Comparison of ENCODE assay signal across 20 cellular contexts in the genomic region with DNA sequence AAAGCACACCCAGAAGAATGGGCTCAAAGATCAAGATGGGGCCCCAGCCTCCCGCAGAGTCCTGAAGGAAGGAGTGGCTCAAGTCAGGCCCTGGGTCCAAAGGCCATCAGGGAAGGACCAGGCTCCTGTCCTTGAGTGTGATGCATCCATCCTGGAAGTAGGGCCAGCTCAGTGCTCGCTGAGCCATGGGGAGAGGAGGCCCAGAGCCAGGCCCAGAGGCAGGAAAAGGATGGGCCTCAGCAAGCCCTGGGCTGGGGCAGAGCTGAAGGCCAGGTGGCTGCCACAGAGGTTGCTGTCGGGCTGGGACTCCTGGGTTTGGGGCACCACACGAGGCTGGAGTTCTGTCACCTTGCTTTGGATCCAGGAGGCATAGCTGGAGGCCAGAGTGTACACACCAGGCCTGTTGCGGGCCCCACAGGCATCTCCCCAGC. TPM values are rescaled to one million over a fixed set of nuclear protein-coding genes. Genes with fewer than 3 reads are reported as not detected.
DNase-seq lines count a peak whose midpoint lies in the region; ATAC-seq, FAIRE-seq and TF ChIP-seq lines count a peak whose summit lies in the region.
"Had no signal": no experiment of that assay in that cellular context is flagged by ENCODE, and none has a peak within 500 bp of the region (broad histone marks: within the 10 kb centered on the region; RNA-seq: fewer than 3 reads in every experiment).

No MANE protein-coding gene starts in this region.

- no peaks in the 10 kb centered on the region for H3K27me3 ChIP-seq in H7 (ENCODE audit: control insufficient read depth, insufficient read depth, low read length)
- H3K27me3 ChIP-seq in bronchial epithelial cell (ENCODE audit: control insufficient read depth, insufficient read depth, low read length) = no peaks in the 10 kb centered on the region
- no peaks in the 10 kb centered on the region for H3K27me3 ChIP-seq in lower lobe of right lung (ENCODE audit: low read depth)
- H3K27me3 ChIP-seq: brain microvascular endothelial cell, SJSA1, uterus had no signal

- peak overlapping the region; percentile 23 for H3K27ac Mint-ChIP-seq in stimulated activated effector memory CD8-positive, alpha-beta T cell treated with anti-CD3 and anti-CD28 coated beads, Interleukin-12 subunit alpha, Interleukin-12 subunit beta, amount 100 ng/mL, for 72 hours
- no peak overlapping the region for H3K27ac Mint-ChIP-seq in stimulated activated memory B cell treated with anti-CD40 and anti-IgM and Interleukin-4, amounts not matched to agents 10 μg/mL and 1 μg/mL and 100 μg/mL, for 72 hours
- H3K27ac Mint-ChIP-seq: activated naive CD8-positive, alpha-beta T cell treated with anti-CD3 and anti-CD28 coated beads for 36 hours; CD8-positive, alpha-beta memory T cell; stimulated activated naive CD8-positive, alpha-beta T cell treated with anti-CD3 and anti-CD28 coated beads, Interleukin-15, Interleukin-2, amounts not matched to agents 100 ng/mL and 50 ng/mL, for 24 hours had no signal

- FAIRE-seq in bronchial epithelial cell (lab: Jason Lieb, UNC) = no peak
- FAIRE-seq: GM18507 had no signal

- H3K36me3 ChIP-seq in H7 (replicated peaks; ENCODE audit: control insufficient read depth, insufficient read depth, low read length) = peaks cover 15% of the 10 kb centered on the region
- H3K36me3 ChIP-seq in bronchial epithelial cell (ENCODE audit: control insufficient read depth, insufficient read depth, low read length) = peaks cover 18% of the 10 kb centered on the region
- H3K36me3 ChIP-seq in lower lobe of right lung = peaks cover 54% of the 10 kb centered on the region
- H3K36me3 ChIP-seq: uterus had no signal

- H3K27me3 Mint-ChIP-seq in stimulated activated memory B cell treated with anti-CD40 and anti-IgM and Interleukin-4, amounts not matched to agents 10 μg/mL and 1 μg/mL and 100 μg/mL, for 72 hours = no peaks in the 10 kb centered on the region
- H3K27me3 Mint-ChIP-seq: activated naive CD8-positive, alpha-beta T cell treated with anti-CD3 and anti-CD28 coated beads for 36 hours; stimulated activated naive CD8-positive, alpha-beta T cell treated with anti-CD3 and anti-CD28 coated beads, Interleukin-15, Interleukin-2, amounts not matched to agents 100 ng/mL and 50 ng/mL, for 24 hours had no signal

- H3K36me3 Mint-ChIP-seq in stimulated activated effector memory CD8-positive, alpha-beta T cell treated with anti-CD3 and anti-CD28 coated beads, Interleukin-12 subunit alpha, Interleukin-12 subunit beta, amount 100 ng/mL, for 72 hours = peaks cover 6% of the 10 kb centered on the region
- H3K36me3 Mint-ChIP-seq in stimulated activated memory B cell treated with anti-CD40 and anti-IgM and Interleukin-4, amounts not matched to agents 10 μg/mL and 1 μg/mL and 100 μg/mL, for 72 hours = peaks cover 27% of the 10 kb centered on the region

- peak; percentile 30 for DNase-seq in H7
- peak; percentile 51 for DNase-seq in bronchial epithelial cell (ENCODE audit: low read depth)
- DNase-seq in lower lobe of right lung = no peak
- no peak for DNase-seq in stimulated activated effector memory CD8-positive, alpha-beta T cell treated with anti-CD3 and anti-CD28 coated beads, Interleukin-12 subunit alpha, Interleukin-12 subunit beta, amount 100 ng/mL, for 72 hours (ENCODE audit: low spot score in 2 of 2)
- DNase-seq: activated naive CD8-positive, alpha-beta T cell treated with anti-CD3 and anti-CD28 coated beads for 36 hours; brain microvascular endothelial cell; CD8-positive, alpha-beta memory T cell; GOT3; NCI-H2029 treated with DMSO at 0.1 percent for 48 hours; NCI-H526 treated with DMSO at 0.1 percent for 48 hours; uterus had no signal

- H3K4me1 Mint-ChIP-seq in stimulated activated effector memory CD8-positive, alpha-beta T cell treated with anti-CD3 and anti-CD28 coated beads, Interleukin-12 subunit alpha, Interleukin-12 subunit beta, amount 100 ng/mL, for 72 hours = no peaks in the 10 kb centered on the region
- no peaks in the 10 kb centered on the region for H3K4me1 Mint-ChIP-seq in stimulated activated memory B cell treated with anti-CD40 and anti-IgM and Interleukin-4, amounts not matched to agents 10 μg/mL and 1 μg/mL and 100 μg/mL, for 72 hours
- H3K4me1 Mint-ChIP-seq: activated naive CD8-positive, alpha-beta T cell treated with anti-CD3 and anti-CD28 coated beads for 36 hours had no signal

- ATAC-seq in lower lobe of right lung = no peak
- ATAC-seq in stimulated activated effector memory CD8-positive, alpha-beta T cell treated with anti-CD3 and anti-CD28 coated beads, Interleukin-12 subunit alpha, Interleukin-12 subunit beta, amount 100 ng/mL, for 72 hours = no peak
- ATAC-seq in HG02981 (IDR thresholded peaks at IDR 0.05; ENCODE audit: unreplicated experiment) = no peak
- ATAC-seq in stimulated activated memory B cell treated with anti-CD40 and anti-IgM and Interleukin-4, amounts not matched to agents 10 μg/mL and 1 μg/mL and 100 μg/mL, for 72 hours = no peak
- no peak for ATAC-seq in GM18870 (IDR thresholded peaks at IDR 0.05; ENCODE audit: unreplicated experiment)
- ATAC-seq in GM21529 (IDR thresholded peaks at IDR 0.05; ENCODE audit: unreplicated experiment) = no peak

- intact Hi-C loops in lower lobe of right lung (cut with DNase I) = no loop called here

- H3K4me1 ChIP-seq in lower lobe of right lung = peaks cover 62% of the 10 kb centered on the region
- H3K4me1 ChIP-seq: SJSA1 had no signal

- no peak overlapping the region for H3K4me3 Mint-ChIP-seq in stimulated activated effector memory CD8-positive, alpha-beta T cell treated with anti-CD3 and anti-CD28 coated beads, Interleukin-12 subunit alpha, Interleukin-12 subunit beta, amount 100 ng/mL, for 72 hours
- H3K4me3 Mint-ChIP-seq in stimulated activated memory B cell treated with anti-CD40 and anti-IgM and Interleukin-4, amounts not matched to agents 10 μg/mL and 1 μg/mL and 100 μg/mL, for 72 hours = no peak overlapping the region
- H3K4me3 Mint-ChIP-seq: activated naive CD8-positive, alpha-beta T cell treated with anti-CD3 and anti-CD28 coated beads for 36 hours; CD8-positive, alpha-beta memory T cell; neural crest cell; stimulated activated naive CD8-positive, alpha-beta T cell treated with anti-CD3 and anti-CD28 coated beads, Interleukin-15, Interleukin-2, amounts not matched to agents 100 ng/mL and 50 ng/mL, for 24 hours had no signal

- H3K4me3 ChIP-seq in H7 (ENCODE audit: insufficient read depth, low read depth, low read length) (no peak overlapping the region), bronchial epithelial cell (ENCODE audit: low read depth, low read length) (no peak overlapping the region), lower lobe of right lung (no peak overlapping the region)
- H3K4me3 ChIP-seq: SJSA1, uterus had no signal

- TF ChIP-seq CTCF in bronchial epithelial cell (IDR thresholded peaks at IDR 0.05; ENCODE audit: insufficient read depth, low read length, severe bottlenecking) = no peak
- TF ChIP-seq CTCF in lower lobe of right lung (IDR thresholded peaks at IDR 0.05) = no peak

- peak overlapping the region; percentile 96 for H3K27ac ChIP-seq in lower lobe of right lung
- H3K27ac ChIP-seq: brain microvascular endothelial cell, SJSA1, uterus had no signal

- no peaks in the 10 kb centered on the region for H3K9me3 Mint-ChIP-seq in stimulated activated effector memory CD8-positive, alpha-beta T cell treated with anti-CD3 and anti-CD28 coated beads, Interleukin-12 subunit alpha, Interleukin-12 subunit beta, amount 100 ng/mL, for 72 hours
- H3K9me3 Mint-ChIP-seq in stimulated activated memory B cell treated with anti-CD40 and anti-IgM and Interleukin-4, amounts not matched to agents 10 μg/mL and 1 μg/mL and 100 μg/mL, for 72 hours = no peaks in the 10 kb centered on the region
- H3K9me3 Mint-ChIP-seq: activated naive CD8-positive, alpha-beta T cell treated with anti-CD3 and anti-CD28 coated beads for 36 hours; CD8-positive, alpha-beta memory T cell; neural crest cell; stimulated activated naive CD8-positive, alpha-beta T cell treated with anti-CD3 and anti-CD28 coated beads, Interleukin-15, Interleukin-2, amounts not matched to agents 100 ng/mL and 50 ng/mL, for 24 hours had no signal

- H3K9me3 ChIP-seq in lower lobe of right lung = no peaks in the 10 kb centered on the region
- H3K9me3 ChIP-seq: SJSA1, uterus had no signal

RNA-seq across cellular contexts. Expression of a gene that starts 3.7 kb away (rescaled TPM):
- 57.1 and 65.4 TPM in 2 replicates for total RNA-seq in H7 (2014; rRNA removed; shearing (Covaris generic))
- total RNA-seq in bronchial epithelial cell (15.0 and 31.0 TPM in 2 replicates), lower lobe of right lung (75.4 TPM)
- total RNA-seq: activated naive CD8-positive, alpha-beta T cell treated with anti-CD3 and anti-CD28 coated beads for 36 hours; CD8-positive, alpha-beta memory T cell; Daoy; neural crest cell; SJSA1 had no signal

RNA-seq across cellular contexts. Expression of a gene that starts 14.4 kb away (rescaled TPM):
- total RNA-seq in H7 (2014; rRNA removed; shearing (Covaris generic)) = 61.7 and 77.2 TPM in 2 replicates
- 34.1 and 54.5 TPM in 2 replicates for total RNA-seq in bronchial epithelial cell
- 79.1 TPM for total RNA-seq in lower lobe of right lung

RNA-seq across cellular contexts. Expression of a gene that starts 18.0 kb away (rescaled TPM):
- 0.59 and 1.1 TPM in 2 replicates for total RNA-seq in H7 (2014; rRNA removed; shearing (Covaris generic))
- 0.26 and 1.3 TPM in 2 replicates for total RNA-seq in bronchial epithelial cell
- 6.6 TPM for total RNA-seq in lower lobe of right lung

RNA-seq across cellular contexts. Expression of a gene that starts 23.7 kb away (rescaled TPM):
- total RNA-seq in H7 (2014; rRNA removed; shearing (Covaris generic)) = 52.7 and 64.0 TPM in 2 replicates
- 7.4 and 7.9 TPM in 2 replicates for total RNA-seq in bronchial epithelial cell
- 37.6 TPM for total RNA-seq in lower lobe of right lung

RNA-seq across cellular contexts. Expression of a gene that starts 37.3 kb away (rescaled TPM):
- total RNA-seq in H7 (2014; rRNA removed; shearing (Covaris generic)) = 127 and 135 TPM in 2 replicates
- total RNA-seq in bronchial epithelial cell (29.2 and 32.6 TPM in 2 replicates), lower lobe of right lung (65.6 TPM)

Comparison
In these comparisons a context has a peak if more than half of its experiments do, and no peak if none do; other contexts are left out.
1. DNase-seq: peak in H7 (single experiment) and bronchial epithelial cell (single experiment); none in lower lobe of right lung (single experiment) and stimulated activated effector memory CD8-positive, alpha-beta T cell treated with anti-CD3 and anti-CD28 coated beads, Interleukin-12 subunit alpha, Interleukin-12 subunit beta, amount 100 ng/mL, for 72 hours (0 of 2).